Comparison of ENCODE assay signal across 18 cellular contexts in the genomic region with DNA sequence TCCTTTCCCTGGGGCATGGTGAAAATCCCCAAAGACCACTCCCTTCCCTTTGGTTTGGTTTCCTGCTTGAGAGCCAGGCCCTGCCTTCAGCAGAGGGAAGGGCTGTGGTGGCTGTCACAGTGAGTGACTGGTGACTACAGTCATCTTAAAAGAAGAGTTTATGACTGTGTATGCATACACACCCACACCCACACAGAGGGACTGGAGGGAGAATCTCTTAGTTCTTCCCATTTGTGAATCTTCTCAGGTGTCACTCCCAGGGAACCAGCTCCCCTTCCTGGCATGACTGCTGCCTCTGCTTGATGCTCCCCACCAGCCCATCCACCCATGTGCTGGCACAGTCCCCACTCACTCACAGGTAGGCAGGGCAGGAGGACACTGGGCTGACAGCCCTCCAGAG.
"Had no signal": no experiment of that assay in that cellular context is flagged by ENCODE, and none has a peak within 500 bp of the region (broad histone marks: within the 10 kb centered on the region; RNA-seq: fewer than 3 reads in every experiment).

No MANE protein-coding gene starts in this region.

- H2AFZ ChIP-seq: hepatocyte had no signal

- H3K9me3 Mint-ChIP-seq: activated naive CD4-positive, alpha-beta T cell treated with anti-CD3 and anti-CD28 coated beads, Interleukin-2, amount 50 U/mL, for 24 hours; naive thymus-derived CD8-positive, alpha-beta T cell; stimulated activated naive CD8-positive, alpha-beta T cell treated with anti-CD3 and anti-CD28 coated beads, Interleukin-15, Interleukin-2, amounts not matched to agents 100 ng/mL and 50 ng/mL, for 24 hours had no signal

- H3K4me2 ChIP-seq: hepatocyte had no signal

- H3K36me3 Mint-ChIP-seq: activated naive CD4-positive, alpha-beta T cell treated with anti-CD3 and anti-CD28 coated beads, Interleukin-2, amount 50 U/mL, for 24 hours; naive thymus-derived CD8-positive, alpha-beta T cell had no signal

- H3K9me3 ChIP-seq: body of pancreas, esophagus muscularis mucosa, left lung, neutrophil, suprapubic skin had no signal

- ATAC-seq: body of pancreas; left lung; naive thymus-derived CD8-positive, alpha-beta T cell had no signal

- DNase-seq: activated effector memory CD4-positive, alpha-beta T cell treated with Interleukin-2 at 50 U/mL for 16 hours; amygdala; body of pancreas; central memory CD4-positive, alpha-beta T cell; cortex of kidney; effector CD4-positive, alpha-beta T cell; left lung; naive thymus-derived CD8-positive, alpha-beta T cell; retina; stimulated activated CD4-positive, alpha-beta T cell treated with anti-CD3 and anti-CD28 coated beads, Interleukin-4, amount 100 ng/mL, for 24 hours; T1000; trophoblast cell had no signal

- H3K36me3 ChIP-seq: esophagus muscularis mucosa, left lung, neutrophil, suprapubic skin had no signal

- H3K4me3 Mint-ChIP-seq: activated naive CD4-positive, alpha-beta T cell treated with anti-CD3 and anti-CD28 coated beads, Interleukin-2, amount 50 U/mL, for 24 hours; stimulated activated naive CD8-positive, alpha-beta T cell treated with anti-CD3 and anti-CD28 coated beads, Interleukin-15, Interleukin-2, amounts not matched to agents 100 ng/mL and 50 ng/mL, for 24 hours had no signal

- H3K27ac ChIP-seq: body of pancreas, esophagus muscularis mucosa, hepatocyte, left lung, neutrophil, suprapubic skin had no signal

- H3K79me2 ChIP-seq: hepatocyte had no signal

- H3K27ac Mint-ChIP-seq: activated naive CD4-positive, alpha-beta T cell treated with anti-CD3 and anti-CD28 coated beads, Interleukin-2, amount 50 U/mL, for 24 hours; naive thymus-derived CD8-positive, alpha-beta T cell; stimulated activated naive CD8-positive, alpha-beta T cell treated with anti-CD3 and anti-CD28 coated beads, Interleukin-15, Interleukin-2, amounts not matched to agents 100 ng/mL and 50 ng/mL, for 24 hours had no signal

- H3K4me3 ChIP-seq: body of pancreas, esophagus muscularis mucosa, hepatocyte, left lung, suprapubic skin had no signal
